8 cellular contexts compared by ENCODE assay signal in the genomic region with DNA sequence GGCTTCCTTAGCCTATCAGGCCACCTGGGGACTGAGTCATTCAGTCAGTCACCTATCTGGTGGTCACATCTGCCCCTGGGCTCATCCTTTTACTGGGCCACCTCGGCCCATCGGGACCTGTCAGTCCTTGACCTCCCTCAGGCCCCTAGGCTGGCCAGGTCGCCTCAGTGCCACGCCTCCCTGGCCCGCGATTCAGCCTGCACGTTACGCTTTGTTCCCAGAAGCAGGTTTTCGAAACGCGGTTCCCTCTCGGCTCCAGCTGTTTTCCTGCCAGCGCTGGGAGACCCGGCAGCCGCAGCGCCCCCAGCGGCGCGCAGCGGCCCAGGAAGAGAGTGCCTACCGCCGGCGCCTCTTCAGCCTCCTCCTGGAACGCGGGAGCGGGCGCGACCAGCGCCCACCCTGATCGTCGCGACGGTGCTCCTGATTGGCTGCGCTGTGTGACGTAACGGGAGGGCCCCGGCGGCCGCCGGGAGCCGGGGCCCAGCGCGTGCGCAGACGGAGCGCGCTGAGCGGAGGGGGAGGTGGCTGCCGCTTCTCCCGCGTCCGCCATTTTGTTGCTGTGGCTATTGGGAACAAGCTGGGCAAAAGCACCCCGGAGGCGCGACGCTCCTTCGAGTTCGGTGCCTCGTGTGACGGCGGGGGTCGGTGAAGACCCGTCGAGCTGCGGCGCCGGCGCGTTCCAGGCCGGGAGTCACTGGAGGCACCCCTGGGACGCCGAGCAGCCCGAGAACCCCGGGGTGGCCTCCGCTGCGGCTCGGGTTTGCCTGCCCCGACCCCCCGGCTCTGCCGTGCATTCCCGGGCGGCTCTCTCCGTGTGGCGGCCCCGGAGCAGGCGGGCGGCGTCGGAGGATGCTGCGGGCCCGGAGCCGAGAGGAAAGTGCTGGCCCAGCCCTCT.
A peak's percentile ranks its signal among the peaks of the same experiment; 100 is the strongest.
DNase-seq lines count a peak whose midpoint lies in the region; ATAC-seq and TF ChIP-seq lines count a peak whose summit lies in the region.

CRKL (plus strand) TSS at position 492 of the 895 bp plus-strand sequence. CDS start 528 bp downstream, outside the sequence.

- peaks cover 21 to 32% (median 30%) of the 10 kb centered on the region in 10 experiments for H3K4me1 ChIP-seq in BLaER1 treated with 17β-estradiol and CSF1 and Interleukin-3, amounts not matched to agents 10 nM and 100 nM

- peak within 1 kb of the TSS; percentile 92 to 98 (median 96) for H3K9ac ChIP-seq in BLaER1 treated with 17β-estradiol and CSF1 and Interleukin-3, amounts not matched to agents 10 nM and 100 nM

- H3K4me2 ChIP-seq in BLaER1 treated with 17β-estradiol and CSF1 and Interleukin-3, amounts not matched to agents 10 nM and 100 nM, result peak within 1 kb of the TSS; percentile 85 to 98 (median 89)

- H3K36me3 ChIP-seq in BLaER1 treated with 17β-estradiol and CSF1 and Interleukin-3, amounts not matched to agents 10 nM and 100 nM, result peaks cover 0 to 14% (median 0%) of the 10 kb centered on the region in 11 experiments; a peak in 9 of 22 replicates

- TF ChIP-seq CTCF in coronary artery (IDR thresholded peaks at IDR 0.05), result peak; percentile 93

- peaks cover 37 to 48% (median 45%) of the 10 kb centered on the region in 11 experiments for H4K20me1 ChIP-seq in BLaER1 treated with 17β-estradiol and CSF1 and Interleukin-3, amounts not matched to agents 10 nM and 100 nM

- DNase-seq in GM19240 (ENCODE audit: insufficient read length, low spot score) (peak; percentile 85), NCI-H524 treated with DMSO at 0.1 percent for 48 hours (lab: John Stamatoyannopoulos, UW) (peak; percentile 85), coronary artery (ENCODE audit: low spot score) (peak; percentile 97), left kidney (ENCODE audit: low read depth, low spot score) (peak; percentile 99)
- DNase-seq in activated CD4-positive, alpha-beta T cell treated with anti-CD3 and anti-CD28 coated beads for 48 hours, result peak; percentile 97
- peak; percentile 96 for DNase-seq in stimulated activated CD4-positive, alpha-beta T cell treated with anti-CD3 and anti-CD28 coated beads, Interleukin-2, amount 100 ng/mL, for 24 hours

- no peaks in the 10 kb centered on the region for H3K27me3 ChIP-seq in BLaER1 treated with 17β-estradiol and CSF1 and Interleukin-3, amounts not matched to agents 10 nM and 100 nM

- peak within 1 kb of the TSS; percentile 93 to 99 (median 97) for H3K4me3 ChIP-seq in BLaER1 treated with 17β-estradiol and CSF1 and Interleukin-3, amounts not matched to agents 10 nM and 100 nM
- H3K4me3 ChIP-seq in coronary artery, result peak within 1 kb of the TSS; percentile 94

- peak; percentile 95 for ATAC-seq in HG03460 (IDR thresholded peaks at IDR 0.05; ENCODE audit: unreplicated experiment)

- H3K9me3 ChIP-seq in BLaER1 treated with 17β-estradiol and CSF1 and Interleukin-3, amounts not matched to agents 10 nM and 100 nM (replicated peaks in 1 of 11), result no peaks in the 10 kb centered on the region

- peak within 1 kb of the TSS; percentile 87 to 96 (median 94) for H3K27ac ChIP-seq in BLaER1 treated with 17β-estradiol and CSF1 and Interleukin-3, amounts not matched to agents 10 nM and 100 nM
- H3K27ac ChIP-seq in coronary artery, result peak within 1 kb of the TSS; percentile 95 to 97

Comparison
In these comparisons a context has a peak if more than half of its experiments do, and no peak if none do; other contexts are left out.
1. Peak in every context shown above with its lines: DNase-seq, ATAC-seq, H3K4me3 ChIP-seq and H3K27ac ChIP-seq.